13 cellular contexts compared by ENCODE assay signal in genomic region chr3:122786067-122786466, GRCh38. TPM values are rescaled to one million over a fixed set of nuclear protein-coding genes. Genes with fewer than 3 reads are reported as not detected.
DNase-seq lines count a peak whose midpoint lies in the region; ATAC-seq and TF ChIP-seq lines count a peak whose summit lies in the region.
"Had no signal": no experiment of that assay in that cellular context is flagged by ENCODE, and none has a peak within 500 bp of the region (broad histone marks: within the 10 kb centered on the region; RNA-seq: fewer than 3 reads in every experiment).

No MANE protein-coding gene starts in this region.

- H3K4me1 Mint-ChIP-seq in effector memory CD8-positive, alpha-beta T cell (ENCODE audit: low read depth in 2 of 2), result peaks cover 6 to 11% of the 10 kb centered on the region in 2 donors
- peaks cover 18 to 19% of the 10 kb centered on the region in 2 donors for H3K4me1 Mint-ChIP-seq in immature natural killer cell

- peak overlapping the region; percentile 5 for H3K9ac ChIP-seq in Loucy (ENCODE audit: low read depth, low read length, poor library complexity, severe bottlenecking)

- no peaks in the 10 kb centered on the region for H3K9me3 Mint-ChIP-seq in effector memory CD8-positive, alpha-beta T cell
- H3K9me3 Mint-ChIP-seq in immature natural killer cell, result no peaks in the 10 kb centered on the region

- H3K36me3 Mint-ChIP-seq in effector memory CD8-positive, alpha-beta T cell (ENCODE audit: insufficient read depth), result no peaks in the 10 kb centered on the region
- peaks cover 5 to 9% (median 5%) of the 10 kb centered on the region in 3 donors for H3K36me3 Mint-ChIP-seq in immature natural killer cell

- H2AFZ ChIP-seq in Loucy (ENCODE audit: low read length), result no peak overlapping the region

- H3K4me3 ChIP-seq in Loucy (ENCODE audit: low read length, poor library complexity, severe bottlenecking), result peak overlapping the region; percentile 26
- H3K4me3 ChIP-seq: body of pancreas had no signal

- TF ChIP-seq CTCF in Loucy (conservative IDR thresholded peaks at IDR 0.05; ENCODE audit: low read length), result no peak

- H3F3A ChIP-seq in Loucy (ENCODE audit: low read depth), result peaks cover 4% of the 10 kb centered on the region; the same call in 1 of the 2 replicates

- no peaks in the 10 kb centered on the region for H3K27me3 Mint-ChIP-seq in effector memory CD8-positive, alpha-beta T cell
- H3K27me3 Mint-ChIP-seq in immature natural killer cell (ENCODE audit: low read depth in 3 of 3), result no peaks in the 10 kb centered on the region

- H3K4me2 ChIP-seq in Loucy (ENCODE audit: low read depth, low read length, poor library complexity, severe bottlenecking), result peak overlapping the region; percentile 93

- no peaks in the 10 kb centered on the region for H3K9me3 ChIP-seq in Loucy (ENCODE audit: insufficient read depth, low read depth, low read length)
- H3K9me3 ChIP-seq: body of pancreas, neutrophil had no signal

- no peak for ATAC-seq in effector memory CD8-positive, alpha-beta T cell (replicated peaks)
- ATAC-seq: body of pancreas, left lobe of liver had no signal

- H3K36me3 ChIP-seq in Loucy (ENCODE audit: insufficient read depth, low read length), result no peaks in the 10 kb centered on the region
- H3K36me3 ChIP-seq: neutrophil had no signal

- peak overlapping the region; percentile 17 to 44 for H3K27ac Mint-ChIP-seq in effector memory CD8-positive, alpha-beta T cell
- no peak overlapping the region for H3K27ac Mint-ChIP-seq in immature natural killer cell

- H3K27me3 ChIP-seq in Loucy (ENCODE audit: insufficient read depth, low read length, poor library complexity, severe bottlenecking), result no peaks in the 10 kb centered on the region
- H3K27me3 ChIP-seq: body of pancreas, neutrophil had no signal

- H3K79me2 ChIP-seq in Loucy (ENCODE audit: insufficient read depth, low read length), result peaks cover 45% of the 10 kb centered on the region

- no peaks in the 10 kb centered on the region for H4K20me1 ChIP-seq in Loucy (ENCODE audit: insufficient read depth, low read length, poor library complexity, severe bottlenecking)

- no peaks in the 10 kb centered on the region for H3K9me2 ChIP-seq in Loucy (replicated peaks; ENCODE audit: low read depth, low read length)

- peaks cover 61% of the 10 kb centered on the region for H3K4me1 ChIP-seq in Loucy (ENCODE audit: insufficient read depth, low read length, poor library complexity, severe bottlenecking)

- peak; percentile 79 for DNase-seq in ELR (ENCODE audit: low read depth)
- no peak for DNase-seq in effector memory CD8-positive, alpha-beta T cell
- DNase-seq in renal cortical epithelial cell (ENCODE audit: low read depth), result peak; percentile 81
- DNase-seq in immature natural killer cell, result no peak
- no peak for DNase-seq in NCI-H2081 treated with DMSO at 0.1 percent for 48 hours (lab: John Stamatoyannopoulos, UW)
- DNase-seq in GOT3 (lab: John Stamatoyannopoulos, UW), result no peak
- DNase-seq: activated CD4-positive, alpha-beta T cell treated with anti-CD3 and anti-CD28 coated beads, Interleukin-2, amount 50 U/mL, for 4 hours; body of pancreas; MM.1S; NCI-H748 treated with DMSO at 0.1 percent for 48 hours had no signal

- H3K4me3 Mint-ChIP-seq in effector memory CD8-positive, alpha-beta T cell, result no peak overlapping the region
- no peak overlapping the region for H3K4me3 Mint-ChIP-seq in immature natural killer cell

RNA-seq across cellular contexts. Expression of gene HSPBAP1, which starts 7.6 kb away (rescaled TPM):
- total RNA-seq in renal cortical epithelial cell, result 2.4 and 5.8 TPM in 2 replicates
- polyA plus RNA-seq in immature natural killer cell, result 10 to 100 TPM in 1 of 3 donors, 1 to 10 TPM in 2; 3.3 to 10.1 (median 7.4) TPM

RNA-seq across cellular contexts. Expression of gene SLC49A4, which starts 8.8 kb away (rescaled TPM):
- 13.7 and 26.3 TPM in 2 replicates for total RNA-seq in renal cortical epithelial cell
- polyA plus RNA-seq in immature natural killer cell, result 1 to 10 TPM; 2.3 to 3.6 (median 3.0) TPM

Comparison
In these comparisons a context has a peak if more than half of its experiments do, and no peak if none do; other contexts are left out.
1. DNase-seq: peak in ELR (single experiment) and renal cortical epithelial cell (single experiment); none in effector memory CD8-positive, alpha-beta T cell (0 of 3), immature natural killer cell (0 of 3), NCI-H2081 treated with DMSO at 0.1 percent for 48 hours (single experiment) and GOT3 (single experiment).
2. H3K27ac Mint-ChIP-seq: peak in effector memory CD8-positive, alpha-beta T cell (2 of 2); none in immature natural killer cell (0 of 6).